In genomic region chr9:93578844-93579243, GRCh38 we compare ENCODE assay signal across 13 cellular contexts.
DNase-seq lines count a peak whose midpoint lies in the region; TF ChIP-seq lines count a peak whose summit lies in the region.
"Had no signal": no experiment of that assay in that cellular context is flagged by ENCODE, and none has a peak within 500 bp of the region (broad histone marks: within the 10 kb centered on the region; RNA-seq: fewer than 3 reads in every experiment).

No MANE protein-coding gene starts in this region.

- no peak for DNase-seq in GM10266 (ENCODE audit: extremely low spot score)
- no peak for DNase-seq in dedifferentiated amniotic fluid mesenchymal stem cell (ENCODE audit: extremely low spot score)
- DNase-seq in glomerular visceral epithelial cell (ENCODE audit: extremely low spot score) = no peak
- no peak for DNase-seq in CD1c-positive myeloid dendritic cell (ENCODE audit: extremely low spot score)
- DNase-seq: effector memory CD4-positive, alpha-beta T cell; NCI-H1092 treated with DMSO at 0.1 percent for 48 hours; Right ventricle myocardium superior; WERI-Rb-1 had no signal

- H3K27ac Mint-ChIP-seq in dendritic cell treated with granulocyte-macrophage colony-stimulating factor and Interleukin-4, amounts not matched to agents 40 ng/mL and 50 ng/mL, for 4 days = no peak overlapping the region
- H3K27ac Mint-ChIP-seq: memory B cell had no signal

- peaks cover 11% of the 10 kb centered on the region for H3K9me3 ChIP-seq in BLaER1
- no peaks in the 10 kb centered on the region for H3K9me3 ChIP-seq in HEK293 (ENCODE audit: control insufficient read depth, insufficient read depth, low read depth, low read length)
- H3K9me3 ChIP-seq in neutrophil = no peaks in the 10 kb centered on the region

- peak overlapping the region; percentile 23 for H3K4me3 Mint-ChIP-seq in dendritic cell treated with granulocyte-macrophage colony-stimulating factor and Interleukin-4, amounts not matched to agents 40 ng/mL and 50 ng/mL, for 4 days

- POLR2A ChIA-PET in HEK293 (lab: Yijun Ruan, JAX) = interaction anchor here (0.7 to 1.6 kb wide), 2 partner anchors 9 to 12 kb away, joined by 4 to 5 read pairs; no protein-coding TSS in a partner anchor

- H3K4me1 ChIP-seq in BLaER1 (peaks cover 53% of the 10 kb centered on the region), HEK293 (ENCODE audit: control insufficient read depth, insufficient read depth, low read length) (peaks cover 4% of the 10 kb centered on the region; the same call in 1 of the 2 replicates), neutrophil (ENCODE audit: control insufficient read depth in 1 of 2, insufficient read depth in 1 of 2, low read depth in 1 of 2, low read length in 1 of 2) (peaks cover 26 to 40% of the 10 kb centered on the region in 2 experiments)

- peaks cover 9% of the 10 kb centered on the region; the same call in 1 of the 2 replicates for H3K36me3 ChIP-seq in BLaER1
- no peaks in the 10 kb centered on the region for H3K36me3 ChIP-seq in HEK293 (ENCODE audit: control insufficient read depth in 2 of 2, insufficient read depth in 1 of 2, low read length in 2 of 2)
- H3K36me3 ChIP-seq in neutrophil = no peaks in the 10 kb centered on the region
- H3K36me3 ChIP-seq: WERI-Rb-1 had no signal

- peaks cover 60% of the 10 kb centered on the region for H4K20me1 ChIP-seq in BLaER1

- no peaks in the 10 kb centered on the region for H3K27me3 ChIP-seq in BLaER1
- H3K27me3 ChIP-seq in neutrophil = no peaks in the 10 kb centered on the region

- H3K9me3 Mint-ChIP-seq in dendritic cell treated with granulocyte-macrophage colony-stimulating factor and Interleukin-4, amounts not matched to agents 40 ng/mL and 50 ng/mL, for 4 days = no peaks in the 10 kb centered on the region
- H3K9me3 Mint-ChIP-seq: memory B cell had no signal

- intact Hi-C loops in dendritic cell treated with granulocyte-macrophage colony-stimulating factor and Interleukin-4, amounts not matched to agents 40 ng/mL and 50 ng/mL, for 4 days (cut with micrococcal nuclease) = no loop called here

- H3K4me1 Mint-ChIP-seq in dendritic cell treated with granulocyte-macrophage colony-stimulating factor and Interleukin-4, amounts not matched to agents 40 ng/mL and 50 ng/mL, for 4 days (ENCODE audit: low read depth) = peaks cover 78% of the 10 kb centered on the region

- 0 out of 2 replicates have a peak overlapping the region, but pooled peaks have one; percentile 89 for H3K4me3 ChIP-seq in BLaER1
- no peak overlapping the region for H3K4me3 ChIP-seq in HEK293 (ENCODE audit: low read depth, low read length)
- H3K4me3 ChIP-seq in neutrophil (ENCODE audit: low read depth in 1 of 2, low read length in 1 of 2) = no peak overlapping the region

- CTCF ChIA-PET in HEK293 (lab: Yijun Ruan, JAX) = interaction anchor here (0.5 kb wide), 1 partner anchor 116 kb away, joined by 3 read pairs; no protein-coding TSS in a partner anchor

- TF ChIP-seq CTCF in HEK293 (tag by site-specific recombination; IDR thresholded peaks at IDR 0.05) (no peak), neutrophil (IDR thresholded peaks at IDR 0.05) (no peak), GM10266 (IDR thresholded peaks at IDR 0.05; ENCODE audit: control insufficient read depth, insufficient read depth, low read depth, missing control alignments) (no peak)

- peak overlapping the region; percentile 98 for H3K4me2 ChIP-seq in BLaER1

- no peaks in the 10 kb centered on the region for H3K27me3 Mint-ChIP-seq in dendritic cell treated with granulocyte-macrophage colony-stimulating factor and Interleukin-4, amounts not matched to agents 40 ng/mL and 50 ng/mL, for 4 days
- H3K27me3 Mint-ChIP-seq: memory B cell had no signal

- H3K36me3 Mint-ChIP-seq in dendritic cell treated with granulocyte-macrophage colony-stimulating factor and Interleukin-4, amounts not matched to agents 40 ng/mL and 50 ng/mL, for 4 days (ENCODE audit: low read depth) = peaks cover 18% of the 10 kb centered on the region
- H3K36me3 Mint-ChIP-seq: memory B cell had no signal

- H3K9ac ChIP-seq in BLaER1 = peak overlapping the region; percentile 96; the same call in 1 of the 2 replicates

- H3K27ac ChIP-seq in BLaER1 (no peak overlapping the region), HEK293 (ENCODE audit: extremely low read depth, low read depth, low read length) (no peak overlapping the region), neutrophil (peak overlapping the region; percentile 91)
- H3K27ac ChIP-seq: WERI-Rb-1 had no signal

TF ChIP-seq in HEK293, 187 proteins besides CTCF, POLR2A, EP300 and RAD21:
- TF ChIP-seq ZNF311 (tag by site-specific recombination; IDR thresholded peaks at IDR 0.05; ENCODE audit: borderline replicate concordance) (no peak), ZNF560 (tag by site-specific recombination; IDR thresholded peaks at IDR 0.05; ENCODE audit: borderline replicate concordance) (no peak), ZNF76 (tag by site-specific recombination; IDR thresholded peaks at IDR 0.05; ENCODE audit: borderline replicate concordance, low read depth) (no peak), ZNF146 (tag by site-specific recombination; IDR thresholded peaks at IDR 0.05) (no peak), PRDM1 (tag by site-specific recombination; IDR thresholded peaks at IDR 0.05) (0 out of 2 replicates have a peak, but pooled peaks have one; percentile 12), ZNF561 (tag by site-specific recombination; IDR thresholded peaks at IDR 0.05; ENCODE audit: borderline replicate concordance) (no peak), ZNF792 (tag by site-specific recombination; IDR thresholded peaks at IDR 0.05) (no peak)
- TF ChIP-seq, protein P1, sequence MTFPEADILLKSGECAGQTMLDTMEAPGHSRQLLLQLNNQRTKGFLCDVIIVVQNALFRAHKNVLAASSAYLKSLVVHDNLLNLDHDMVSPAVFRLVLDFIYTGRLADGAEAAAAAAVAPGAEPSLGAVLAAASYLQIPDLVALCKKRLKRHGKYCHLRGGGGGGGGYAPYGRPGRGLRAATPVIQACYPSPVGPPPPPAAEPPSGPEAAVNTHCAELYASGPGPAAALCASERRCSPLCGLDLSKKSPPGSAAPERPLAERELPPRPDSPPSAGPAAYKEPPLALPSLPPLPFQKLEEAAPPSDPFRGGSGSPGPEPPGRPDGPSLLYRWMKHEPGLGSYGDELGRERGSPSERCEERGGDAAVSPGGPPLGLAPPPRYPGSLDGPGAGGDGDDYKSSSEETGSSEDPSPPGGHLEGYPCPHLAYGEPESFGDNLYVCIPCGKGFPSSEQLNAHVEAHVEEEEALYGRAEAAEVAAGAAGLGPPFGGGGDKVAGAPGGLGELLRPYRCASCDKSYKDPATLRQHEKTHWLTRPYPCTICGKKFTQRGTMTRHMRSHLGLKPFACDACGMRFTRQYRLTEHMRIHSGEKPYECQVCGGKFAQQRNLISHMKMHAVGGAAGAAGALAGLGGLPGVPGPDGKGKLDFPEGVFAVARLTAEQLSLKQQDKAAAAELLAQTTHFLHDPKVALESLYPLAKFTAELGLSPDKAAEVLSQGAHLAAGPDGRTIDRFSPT (tag by site-specific recombination; IDR thresholded peaks at IDR 0.05) = no peak
- TF ChIP-seq, protein P2, sequence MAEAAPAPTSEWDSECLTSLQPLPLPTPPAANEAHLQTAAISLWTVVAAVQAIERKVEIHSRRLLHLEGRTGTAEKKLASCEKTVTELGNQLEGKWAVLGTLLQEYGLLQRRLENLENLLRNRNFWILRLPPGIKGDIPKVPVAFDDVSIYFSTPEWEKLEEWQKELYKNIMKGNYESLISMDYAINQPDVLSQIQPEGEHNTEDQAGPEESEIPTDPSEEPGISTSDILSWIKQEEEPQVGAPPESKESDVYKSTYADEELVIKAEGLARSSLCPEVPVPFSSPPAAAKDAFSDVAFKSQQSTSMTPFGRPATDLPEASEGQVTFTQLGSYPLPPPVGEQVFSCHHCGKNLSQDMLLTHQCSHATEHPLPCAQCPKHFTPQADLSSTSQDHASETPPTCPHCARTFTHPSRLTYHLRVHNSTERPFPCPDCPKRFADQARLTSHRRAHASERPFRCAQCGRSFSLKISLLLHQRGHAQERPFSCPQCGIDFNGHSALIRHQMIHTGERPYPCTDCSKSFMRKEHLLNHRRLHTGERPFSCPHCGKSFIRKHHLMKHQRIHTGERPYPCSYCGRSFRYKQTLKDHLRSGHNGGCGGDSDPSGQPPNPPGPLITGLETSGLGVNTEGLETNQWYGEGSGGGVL (tag by site-specific recombination; IDR thresholded peaks at IDR 0.05) = no peak
